ENCODE assay signal across 10 cellular contexts in genomic region chr2:152406119-152406835, GRCh38.
DNase-seq lines count a peak whose midpoint lies in the region; ATAC-seq and TF ChIP-seq lines count a peak whose summit lies in the region.
"Had no signal": no experiment of that assay in that cellular context is flagged by ENCODE, and none has a peak within 500 bp of the region (broad histone marks: within the 10 kb centered on the region; RNA-seq: fewer than 3 reads in every experiment).

No MANE protein-coding gene starts in this region.

- H3K9me3 ChIP-seq in mammary epithelial cell (replicated peaks; ENCODE audit: insufficient read depth, low read length): no peaks in the 10 kb centered on the region
- no peaks in the 10 kb centered on the region for H3K9me3 ChIP-seq in vagina

- H3K27ac Mint-ChIP-seq in MCF 10A (ENCODE audit: low read depth, unreplicated experiment): peak overlapping the region; percentile 55

- H3K4me1 ChIP-seq in mammary epithelial cell (ENCODE audit: insufficient read depth, low read length) (peaks cover 31% of the 10 kb centered on the region), vagina (peaks cover 41% of the 10 kb centered on the region)

- H3K36me3 ChIP-seq in mammary epithelial cell (ENCODE audit: insufficient read depth, low read length): no peaks in the 10 kb centered on the region
- no peaks in the 10 kb centered on the region for H3K36me3 ChIP-seq in vagina

- H3K4me2 ChIP-seq in mammary epithelial cell (ENCODE audit: insufficient read depth, low read depth, low read length): no peak overlapping the region

- dilution Hi-C loops in mammary epithelial cell (cut with HindIII; ENCODE audit: low sequenced_read_pairs): no loop called here

- H3K4me1 Mint-ChIP-seq in MCF 10A (ENCODE audit: insufficient read depth, unreplicated experiment): peaks cover 68% of the 10 kb centered on the region

- H3K79me2 ChIP-seq in mammary epithelial cell (ENCODE audit: insufficient read depth, low read length): peaks cover 97% of the 10 kb centered on the region

- CTCF ChIA-PET in MCF 10A (lab: Yijun Ruan, JAX): interaction anchor here (0.6 to 1.6 kb wide), 4 partner anchors 8 to 206 kb away, joined by 3 to 4 read pairs (median 4); no protein-coding TSS in a partner anchor
- CTCF ChIA-PET in mammary epithelial cell (lab: Charles Lee; ENCODE audit: low non-redundant PET): no interaction called here

- no peak overlapping the region for H3K4me3 Mint-ChIP-seq in MCF 10A (ENCODE audit: unreplicated experiment)

- H3K4me3 ChIP-seq in mammary epithelial cell (replicated peaks in 1 of 3; ENCODE audit: insufficient read depth in 1 of 3, low read depth in 2 of 3, low read length in 3 of 3) (no peak overlapping the region), dorsolateral prefrontal cortex (peak overlapping the region in 7 of 59 donors; percentile 18 to 52 (median 46)), vagina (no peak overlapping the region)

- TF ChIP-seq CTCF in MCF 10A (IDR thresholded peaks at IDR 0.05; ENCODE audit: unreplicated experiment) (no peak), mammary epithelial cell (conservative IDR thresholded peaks at IDR 0.05 in 1 of 2, IDR thresholded peaks at IDR 0.05 in 1 of 2; ENCODE audit: extremely low read depth in 1 of 2, insufficient read depth in 1 of 2, low read depth in 1 of 2, low read length in 2 of 2) (no peak), dorsolateral prefrontal cortex (IDR thresholded peaks at IDR 0.05 in 54 of 56, conservative IDR thresholded peaks at IDR 0.05 in 2 of 56; ENCODE audit: low read depth in 1 of 56, partially characterized antibody in 56 of 56) (no peak), vagina (IDR thresholded peaks at IDR 0.05) (no peak)

- intact Hi-C loops in MCF 10A (cut with micrococcal nuclease) (no loop called here), mammary epithelial cell (cut with micrococcal nuclease) (loop anchor here (5.0 kb wide), 1 partner anchor 41 kb away; no protein-coding TSS in a partner anchor), dorsolateral prefrontal cortex (cut with DNase I) (loop anchor here in 1 of 2 donors (5.0 kb wide), 1 partner anchor 69 kb away; the partner anchor contains the start of gene FMNL2), vagina (cut with DNase I) (no loop called here)

- no peak overlapping the region for H2AFZ ChIP-seq in mammary epithelial cell (ENCODE audit: low read depth, low read length)

- in situ Hi-C loops in mammary epithelial cell (cut with MboI; ENCODE audit: low sequenced_read_pairs in 2 of 2): loop anchor here in 1 of 2 donors (25.0 kb wide), 1 partner anchor 219 kb away; the partner anchor contains the start of gene STAM2

- H3K9me3 Mint-ChIP-seq in MCF 10A (ENCODE audit: unreplicated experiment): no peaks in the 10 kb centered on the region

- H4K20me1 ChIP-seq in mammary epithelial cell (ENCODE audit: insufficient read depth, low read length): peaks cover 2% of the 10 kb centered on the region

- no peaks in the 10 kb centered on the region for H3K27me3 Mint-ChIP-seq in MCF 10A (ENCODE audit: insufficient read depth, unreplicated experiment)

- H3K27ac ChIP-seq in mammary epithelial cell (ENCODE audit: insufficient read depth, low read depth, low read length): no peak overlapping the region
- H3K27ac ChIP-seq in dorsolateral prefrontal cortex: peak overlapping the region in 56 of 59 donors; percentile 21 to 100 (median 77)
- peak overlapping the region; percentile 41 for H3K27ac ChIP-seq in vagina

- no peak overlapping the region for H3K9ac ChIP-seq in mammary epithelial cell (ENCODE audit: insufficient read depth, low read length)

- H3K36me3 Mint-ChIP-seq in MCF 10A (ENCODE audit: insufficient read depth, unreplicated experiment): peaks cover 12% of the 10 kb centered on the region
- H3K36me3 Mint-ChIP-seq: CD4-positive, CD25-positive, alpha-beta regulatory T cell had no signal

- no peak for TF ChIP-seq POLR2A in vagina (IDR thresholded peaks at IDR 0.05)

- ATAC-seq in HG03066 (IDR thresholded peaks at IDR 0.05; ENCODE audit: low read depth, unreplicated experiment): peak; percentile 43

- BruUV-seq in MCF 10A (replicated peaks; lab: Mats Ljungman, UMichigan): no TSS peak
- no TSS peak for BruUV-seq in mammary epithelial cell (replicated peaks; lab: Mats Ljungman, UMichigan)

- no peak for DNase-seq in MCF 10A (ENCODE audit: unreplicated experiment)
- DNase-seq in mammary epithelial cell: no peak
- DNase-seq in dorsolateral prefrontal cortex: no peak
- DNase-seq in vagina (ENCODE audit: extremely low spot score in 2 of 2): no peak
- no peak for DNase-seq in anterior cingulate cortex (lab: John Stamatoyannopoulos, UW)
- no peak for DNase-seq in glomerular visceral epithelial cell (ENCODE audit: extremely low spot score)
- DNase-seq in COLO668 (lab: John Stamatoyannopoulos, UW; ENCODE audit: unreplicated experiment): no peak
- DNase-seq: NCI-H1092 had no signal

- H3K27me3 ChIP-seq in mammary epithelial cell (ENCODE audit: insufficient read depth, low read length) (no peaks in the 10 kb centered on the region), dorsolateral prefrontal cortex (no peaks in the 10 kb centered on the region), vagina (no peaks in the 10 kb centered on the region)

- POLR2A ChIA-PET in MCF 10A (lab: Yijun Ruan, JAX): interaction anchor here (0.6 to 3.6 kb wide), 7 partner anchors 12 to 72 kb away, joined by 3 to 21 read pairs (median 6); partner anchors contain the start of gene FMNL2

- 92% methylated on average over 2 of the region's 2 CpGs for WGBS in mammary epithelial cell (ENCODE audit: low coverage, missing lambda C conversion rate)
